Comparison of ENCODE assay signal across 1 cellular context in genomic region chr3:76065975-76066374, GRCh38.
TF ChIP-seq lines count a peak whose summit lies in the region.

No MANE protein-coding gene starts in this region.

TF ChIP-seq in WTC11, 78 proteins besides CTCF, POLR2A, EP300 and RAD21 (continued from another document):
- TF ChIP-seq USF1 (CRISPR knock-in tag; IDR thresholded peaks at IDR 0.05) (no peak), HMGXB4 (CRISPR knock-in tag; IDR thresholded peaks at IDR 0.05) (no peak), ZNF219 (CRISPR knock-in tag; IDR thresholded peaks at IDR 0.05; ENCODE audit: borderline replicate concordance) (no peak)
